Comparison of ENCODE assay signal across 1 cellular context in genomic region chr3:47000198-47000815, GRCh38.
TF ChIP-seq lines count a peak whose summit lies in the region.

No MANE protein-coding gene starts in this region.

TF ChIP-seq in HepG2, 621 proteins besides CTCF, POLR2A, EP300 and RAD21:
- TF ChIP-seq ZNF503 (CRISPR knock-in tag; IDR thresholded peaks at IDR 0.05) (no peak), TCF12 (IDR thresholded peaks at IDR 0.05) (no peak), TCF12 (CRISPR knock-in tag; IDR thresholded peaks at IDR 0.05) (no peak), ZNF530 (CRISPR knock-in tag; IDR thresholded peaks at IDR 0.05; ENCODE audit: low read depth) (no peak), ZNF275 (CRISPR knock-in tag; IDR thresholded peaks at IDR 0.05; ENCODE audit: borderline replicate concordance) (no peak), MTA3 (CRISPR knock-in tag; IDR thresholded peaks at IDR 0.05) (no peak), ZNF501 (CRISPR knock-in tag; IDR thresholded peaks at IDR 0.05) (no peak), THYN1 (CRISPR knock-in tag; IDR thresholded peaks at IDR 0.05; ENCODE audit: borderline replicate concordance, low read depth) (no peak), ZBTB33 (CRISPR knock-in tag; IDR thresholded peaks at IDR 0.05) (peak; percentile 27; the same call in 1 of the 2 replicates), ZNF740 (CRISPR knock-in tag; IDR thresholded peaks at IDR 0.05) (no peak), ZSCAN20 (CRISPR knock-in tag; IDR thresholded peaks at IDR 0.05; ENCODE audit: borderline replicate concordance) (no peak), ZNF709 (CRISPR knock-in tag; IDR thresholded peaks at IDR 0.05) (no peak), NKX3-1 (CRISPR knock-in tag; IDR thresholded peaks at IDR 0.05) (no peak), USF2 (IDR thresholded peaks at IDR 0.05; ENCODE audit: low read depth, low read length) (no peak), USF2 (CRISPR knock-in tag; IDR thresholded peaks at IDR 0.05; ENCODE audit: borderline replicate concordance) (no peak), ASH2L (IDR thresholded peaks at IDR 0.05; ENCODE audit: insufficient read length, low read depth, low read length) (no peak), GATA4 (IDR thresholded peaks at IDR 0.05; ENCODE audit: borderline replicate concordance, low read depth) (no peak), ZFP90 (CRISPR knock-in tag; IDR thresholded peaks at IDR 0.05; ENCODE audit: borderline replicate concordance) (no peak), ZNF687 (CRISPR knock-in tag; IDR thresholded peaks at IDR 0.05) (0 out of 2 replicates have a peak, but pooled peaks have one; percentile 7), FOXM1 (CRISPR knock-in tag; IDR thresholded peaks at IDR 0.05) (no peak), NR2F6 (IDR thresholded peaks at IDR 0.05) (no peak), NR2F6 (CRISPR knock-in tag; IDR thresholded peaks at IDR 0.05) (no peak), ZNF260 (CRISPR knock-in tag; IDR thresholded peaks at IDR 0.05; ENCODE audit: borderline replicate concordance, low read depth) (no peak), PRMT3 (CRISPR knock-in tag; IDR thresholded peaks at IDR 0.05; ENCODE audit: borderline replicate concordance, low read depth) (no peak), ARID3A (IDR thresholded peaks at IDR 0.05; ENCODE audit: low read depth, low read length) (no peak), ERF (CRISPR knock-in tag; IDR thresholded peaks at IDR 0.05) (no peak), E2F2 (CRISPR knock-in tag; IDR thresholded peaks at IDR 0.05; ENCODE audit: borderline replicate concordance) (no peak), ZBTB43 (CRISPR knock-in tag; conservative IDR thresholded peaks at IDR 0.05) (no peak), NFE2L1 (CRISPR knock-in tag; IDR thresholded peaks at IDR 0.05; ENCODE audit: borderline replicate concordance) (no peak), FOSL2 (CRISPR knock-in tag; IDR thresholded peaks at IDR 0.05) (peak; percentile 18; the same call in 1 of the 2 replicates)
